9 cellular contexts compared by ENCODE assay signal in genomic region chr15:55743615-55743978, GRCh38. TPM values are rescaled to one million over a fixed set of nuclear protein-coding genes. Genes with fewer than 3 reads are reported as not detected.
DNase-seq lines count a peak whose midpoint lies in the region; ATAC-seq and TF ChIP-seq lines count a peak whose summit lies in the region.
"Had no signal": no experiment of that assay in that cellular context is flagged by ENCODE, and none has a peak within 500 bp of the region (broad histone marks: within the 10 kb centered on the region; RNA-seq: fewer than 3 reads in every experiment).

No MANE protein-coding gene starts in this region.

- H3K4me3 ChIP-seq in ascending aorta (peak overlapping the region; percentile 80 to 100), lung (peak overlapping the region; percentile 90), thyroid gland (replicated peaks in 1 of 3) (peak overlapping the region; percentile 69 to 97 (median 75))

- H3K9me3 ChIP-seq in ascending aorta, result no peaks in the 10 kb centered on the region
- no peaks in the 10 kb centered on the region for H3K9me3 ChIP-seq in lung (ENCODE audit: control insufficient read depth in 2 of 2, insufficient read depth in 1 of 2, low read length in 1 of 2)
- no peaks in the 10 kb centered on the region for H3K9me3 ChIP-seq in thyroid gland

- peaks cover 29% of the 10 kb centered on the region for H3K27me3 Mint-ChIP-seq in activated CD8-positive, alpha-beta memory T cell treated with anti-CD3 and anti-CD28 coated beads, Interleukin-2, amount 10 ng/mL, durations not matched to agents 7 days and 5 days

- H3K36me3 Mint-ChIP-seq in activated CD8-positive, alpha-beta memory T cell treated with anti-CD3 and anti-CD28 coated beads, Interleukin-2, amount 10 ng/mL, durations not matched to agents 7 days and 5 days, result no peaks in the 10 kb centered on the region

- no peaks in the 10 kb centered on the region for H3K4me1 ChIP-seq in ascending aorta
- H3K4me1 ChIP-seq in lung (ENCODE audit: control insufficient read depth in 2 of 2, insufficient read depth in 2 of 2, low read length in 2 of 2), result no peaks in the 10 kb centered on the region
- H3K4me1 ChIP-seq in thyroid gland, result peaks cover 12 to 22% of the 10 kb centered on the region in 2 donors

- intact Hi-C loops in ascending aorta (cut with DNase I), result no loop called here
- intact Hi-C loops in thyroid gland (cut with DNase I), result loop anchor here (10.0 kb wide), 1 partner anchor 89 kb away; no protein-coding TSS in a partner anchor

- peak overlapping the region; percentile 25 for H3K4me3 Mint-ChIP-seq in activated CD8-positive, alpha-beta memory T cell treated with anti-CD3 and anti-CD28 coated beads, Interleukin-2, amount 10 ng/mL, durations not matched to agents 7 days and 5 days

- no peak for DNase-seq in activated CD8-positive, alpha-beta memory T cell treated with anti-CD3 and anti-CD28 coated beads, Interleukin-2, amount 10 ng/mL, durations not matched to agents 7 days and 5 days
- DNase-seq in activated CD8-positive, alpha-beta memory T cell treated with anti-CD3 and anti-CD28 coated beads for 24 hours, result no peak
- no peak for DNase-seq in ascending aorta (ENCODE audit: low spot score in 2 of 2)
- no peak for DNase-seq in lung (ENCODE audit: low spot score)
- DNase-seq in thyroid gland, result no peak
- no peak for DNase-seq in GF-D8 (lab: John Stamatoyannopoulos, UW)
- DNase-seq in effector CD8-positive, alpha-beta T cell (lab: John Stamatoyannopoulos, UW), result no peak
- DNase-seq: NCI-H187 had no signal

- TF ChIP-seq CTCF in ascending aorta (IDR thresholded peaks at IDR 0.05), result no peak
- no peak for TF ChIP-seq CTCF in lung (IDR thresholded peaks at IDR 0.05; ENCODE audit: control extremely low read depth, extremely low read depth)
- TF ChIP-seq CTCF in thyroid gland (IDR thresholded peaks at IDR 0.05), result no peak

- H3K27me3 ChIP-seq in ascending aorta (no peaks in the 10 kb centered on the region), lung (ENCODE audit: control insufficient read depth, insufficient read depth) (no peaks in the 10 kb centered on the region), thyroid gland (no peaks in the 10 kb centered on the region)

- 11 to 19% methylated on average over 9 of the region's 9 CpGs for whole genome bisulfite sequencing in lung, 2 donors
- 3 to 9% methylated on average over 8 to 9 of the region's 9 CpGs for WGBS in thyroid gland, 2 donors

- no peaks in the 10 kb centered on the region for H3K9me3 Mint-ChIP-seq in activated CD8-positive, alpha-beta memory T cell treated with anti-CD3 and anti-CD28 coated beads, Interleukin-2, amount 10 ng/mL, durations not matched to agents 7 days and 5 days (ENCODE audit: low read depth)

- no peaks in the 10 kb centered on the region for H3K36me3 ChIP-seq in ascending aorta
- H3K36me3 ChIP-seq in lung (ENCODE audit: control insufficient read depth in 2 of 2, insufficient read depth in 2 of 2, low read length in 2 of 2), result no peaks in the 10 kb centered on the region
- no peaks in the 10 kb centered on the region for H3K36me3 ChIP-seq in thyroid gland

- CTCF ChIA-PET in activated CD8-positive, alpha-beta memory T cell treated with anti-CD3 and anti-CD28 coated beads, Interleukin-2, amount 10 ng/mL, durations not matched to agents 7 days and 5 days (lab: Charles Lee), result interaction anchor here (1.6 kb wide), 1 partner anchor 304 kb away, joined by 4 read pairs; no protein-coding TSS in a partner anchor

- H3K27ac ChIP-seq in ascending aorta (peak overlapping the region; percentile 49 to 72), lung (ENCODE audit: low read depth in 1 of 2, low read length in 1 of 2) (peak overlapping the region in 1 of 2 donors; percentile 68), thyroid gland (peak overlapping the region; percentile 79 to 92 (median 87))

- TF ChIP-seq POLR2A in thyroid gland (IDR thresholded peaks at IDR 0.05), result no peak

- H3K4me1 Mint-ChIP-seq in activated CD8-positive, alpha-beta memory T cell treated with anti-CD3 and anti-CD28 coated beads, Interleukin-2, amount 10 ng/mL, durations not matched to agents 7 days and 5 days, result peaks cover 3% of the 10 kb centered on the region

- ATAC-seq in activated CD8-positive, alpha-beta memory T cell treated with anti-CD3 and anti-CD28 coated beads, Interleukin-2, amount 10 ng/mL, durations not matched to agents 7 days and 5 days, result no peak
- peak; percentile 3 for ATAC-seq in lung (ENCODE audit: insufficient read depth, low FRiP score)
- ATAC-seq in HG03520 (IDR thresholded peaks at IDR 0.05; ENCODE audit: unreplicated experiment), result no peak

- H3K27ac Mint-ChIP-seq in activated CD8-positive, alpha-beta memory T cell treated with anti-CD3 and anti-CD28 coated beads, Interleukin-2, amount 10 ng/mL, durations not matched to agents 7 days and 5 days, result no peak overlapping the region

RNA-seq across cellular contexts. Expression of gene PRTG, which starts 0.6 kb away (rescaled TPM):
- not detected for total RNA-seq in activated CD8-positive, alpha-beta memory T cell treated with anti-CD3 and anti-CD28 coated beads, Interleukin-2, amount 10 ng/mL, durations not matched to agents 7 days and 5 days
- total RNA-seq in ascending aorta (0.21 TPM), lung (10 to 100 TPM; 11.7 to 21.9 TPM), thyroid gland (100 to 1,000 TPM in 1 of 4 donors, 10 to 100 TPM in 3; 40.3 to 146 (median 89.0) TPM)
- polyA plus RNA-seq in lung, result 1 to 10 TPM in 1 of 2 donors, under 1 TPM in 1; 0.68 to 2.8 TPM

Comparison
In these comparisons a context has a peak if more than half of its experiments do, and no peak if none do; other contexts are left out.
1. RNA of gene PRTG, which starts 0.6 kb away (total RNA-seq): 40.3 to 146 TPM in thyroid gland and 11.7 to 21.9 TPM in lung; 0.21 TPM in ascending aorta (single experiment) and not detected in activated CD8-positive, alpha-beta memory T cell treated with anti-CD3 and anti-CD28 coated beads, Interleukin-2, amount 10 ng/mL, durations not matched to agents 7 days and 5 days; every median in the first group is over 10 times any median in the second.
2. Peak in every context shown above with its lines, with median percentiles within 50 percentile points of each other: H3K4me3 ChIP-seq.